ENCODE assay signal across 19 cellular contexts in genomic region chr13:96172066-96172465, GRCh38.
"Had no signal": no experiment of that assay in that cellular context is flagged by ENCODE, and none has a peak within 500 bp of the region (broad histone marks: within the 10 kb centered on the region; RNA-seq: fewer than 3 reads in every experiment).

No MANE protein-coding gene starts in this region.

- DNase-seq: effector memory CD4-positive, alpha-beta T cell; esophagus squamous epithelium; gastrocnemius medialis; heart right ventricle; hypothalamus; natural killer cell; nucleus accumbens; ovary; stimulated activated CD4-positive, alpha-beta T cell treated with anti-CD3 and anti-CD28 coated beads, Interleukin-4, amount 100 ng/mL, for 24 hours; stimulated activated naive CD8-positive, alpha-beta T cell treated with anti-CD3 and anti-CD28 coated beads, Interleukin-15, amount 100 ng/mL, for 72 hours; testis; upper lobe of right lung had no signal

- H3K4me1 ChIP-seq: esophagus squamous epithelium, gastrocnemius medialis, heart right ventricle, neural progenitor cell, right atrium auricular region, testis, tibial nerve, upper lobe of right lung, vagina had no signal

- FAIRE-seq: islet of Langerhans had no signal

- H3K9me3 ChIP-seq: esophagus squamous epithelium, gastrocnemius medialis, heart right ventricle, ovary, right atrium auricular region, testis, tibial nerve, upper lobe of right lung, vagina had no signal

- H2AFZ ChIP-seq: neural progenitor cell had no signal

- H3K36me3 ChIP-seq: esophagus squamous epithelium, gastrocnemius medialis, heart right ventricle, neural progenitor cell, ovary, right atrium auricular region, tibial nerve, upper lobe of right lung, vagina had no signal

- H3K9ac ChIP-seq: neural progenitor cell had no signal

- H3K27ac ChIP-seq: esophagus squamous epithelium, gastrocnemius medialis, heart right ventricle, neural progenitor cell, ovary, right atrium auricular region, testis, tibial nerve, upper lobe of right lung, vagina had no signal

- H3K4me3 ChIP-seq: esophagus squamous epithelium, gastrocnemius medialis, heart right ventricle, neural progenitor cell, ovary, right atrium auricular region, testis, tibial nerve, upper lobe of right lung, vagina had no signal

- ATAC-seq: gastrocnemius medialis; heart right ventricle; left lobe of liver; natural killer cell; stimulated activated memory B cell treated with anti-CD40 and anti-IgM and Interleukin-4, amounts not matched to agents 10 μg/mL and 1 μg/mL and 100 μg/mL, for 72 hours; stimulated activated naive CD8-positive, alpha-beta T cell treated with anti-CD3 and anti-CD28 coated beads, Interleukin-15, amount 100 ng/mL, for 72 hours; upper lobe of right lung had no signal

- H3K27me3 ChIP-seq: esophagus squamous epithelium, gastrocnemius medialis, neural progenitor cell, ovary, right atrium auricular region, testis, tibial nerve, upper lobe of right lung, vagina had no signal

- H3K4me2 ChIP-seq: neural progenitor cell had no signal
